8 cellular contexts compared by ENCODE assay signal in genomic region chrX:135596495-135596894, GRCh38.
DNase-seq lines count a peak whose midpoint lies in the region; ATAC-seq, FAIRE-seq and TF ChIP-seq lines count a peak whose summit lies in the region.

No MANE protein-coding gene starts in this region.

- no peaks in the 10 kb centered on the region for H3K36me3 Mint-ChIP-seq in neural progenitor cell

- H3K27me3 Mint-ChIP-seq in neural progenitor cell (ENCODE audit: insufficient read depth, low read depth), result peaks cover 3% of the 10 kb centered on the region

- no peak overlapping the region for H3K14ac ChIP-seq in H1 (ENCODE audit: insufficient read length)

- TF ChIP-seq POLR2A in H1 (IDR thresholded peaks at IDR 0.05; ENCODE audit: control extremely low read depth in 1 of 2, low read depth in 2 of 2, low read length in 2 of 2), result no peak

- H3K79me1 ChIP-seq in H1 (ENCODE audit: low read depth, low read length), result no peaks in the 10 kb centered on the region

- H3K36me3 ChIP-seq in H1 (ENCODE audit: control insufficient read depth in 2 of 4, insufficient read depth in 4 of 4, low read length in 3 of 4) (no peaks in the 10 kb centered on the region), neural progenitor cell (no peaks in the 10 kb centered on the region)

- H3K27me3 ChIP-seq in H1 (replicated peaks in 1 of 4; ENCODE audit: control insufficient read depth in 3 of 4, extremely low read depth in 1 of 4, insufficient read depth in 3 of 4, low read length in 3 of 4), result no peaks in the 10 kb centered on the region
- H3K27me3 ChIP-seq in neural progenitor cell, result peaks cover 4% of the 10 kb centered on the region

- peaks cover 0 to 3% of the 10 kb centered on the region in 2 experiments; a peak in 1 of 4 replicates for H3K9me3 ChIP-seq in H1 (ENCODE audit: insufficient read depth in 2 of 2, low read depth in 1 of 2, low read length in 1 of 2)
- no peaks in the 10 kb centered on the region for H3K9me3 ChIP-seq in neural progenitor cell (ENCODE audit: low read depth)

- H3K4me1 ChIP-seq in H1 (replicated peaks in 1 of 4; ENCODE audit: control insufficient read depth in 3 of 4, insufficient read depth in 4 of 4, low read length in 3 of 4) (no peaks in the 10 kb centered on the region), neural progenitor cell (no peaks in the 10 kb centered on the region)

- peak; percentile 58 for ATAC-seq in GM18502 (IDR thresholded peaks at IDR 0.05; ENCODE audit: poor library complexity, unreplicated experiment)
- no peak for ATAC-seq in GM21619 (IDR thresholded peaks at IDR 0.05; ENCODE audit: unreplicated experiment)
- ATAC-seq in HG03045 (IDR thresholded peaks at IDR 0.05; ENCODE audit: unreplicated experiment), result no peak

- H3K27ac ChIP-seq in H1 (ENCODE audit: low read depth, low read length), result no peak overlapping the region
- no peak overlapping the region for H3K27ac ChIP-seq in neural progenitor cell

- H3K4ac ChIP-seq in H1 (replicated peaks; ENCODE audit: insufficient read length, low read depth, low read length), result no peak overlapping the region

- H2AK5ac ChIP-seq in H1 (ENCODE audit: low read depth, low read length), result no peak overlapping the region

- no peak overlapping the region for H3K4me3 Mint-ChIP-seq in neural progenitor cell

- H2BK120ac ChIP-seq in H1 (replicated peaks; ENCODE audit: low read depth, low read length), result no peak overlapping the region

- H3K4me3 ChIP-seq in AG04449 (ENCODE audit: low read depth, low read length), result no peak overlapping the region
- no peak overlapping the region for H3K4me3 ChIP-seq in H1 (ENCODE audit: extremely low read depth in 1 of 4, insufficient read depth in 2 of 4, low read depth in 3 of 4, low read length in 4 of 4)
- no peak overlapping the region for H3K4me3 ChIP-seq in neural progenitor cell

- FAIRE-seq in H1 (lab: Jason Lieb, UNC), result no peak

- H3F3A ChIP-seq in neural progenitor cell (ENCODE audit: low read depth), result no peaks in the 10 kb centered on the region

- TF ChIP-seq CTCF in AG04449 (IDR thresholded peaks at IDR 0.05; ENCODE audit: insufficient read depth, low read length, missing control alignments) (peak; percentile 59), H1 (IDR thresholded peaks at IDR 0.05; ENCODE audit: control extremely low read depth in 1 of 3, insufficient read depth in 1 of 3, low read depth in 1 of 3, low read length in 3 of 3) (peak; percentile 54 to 81 (median 70)), neural progenitor cell (IDR thresholded peaks at IDR 0.05) (peak; percentile 66)

- no peak overlapping the region for H3K56ac ChIP-seq in H1 (replicated peaks; ENCODE audit: insufficient read length, low read depth, low read length)

- H4K91ac ChIP-seq in H1 (replicated peaks; ENCODE audit: insufficient read length, low read length), result no peak overlapping the region

- H3K23ac ChIP-seq in H1 (ENCODE audit: insufficient read length), result no peak overlapping the region

- H3K9ac ChIP-seq in H1 (replicated peaks in 1 of 4; ENCODE audit: extremely low read depth in 1 of 4, low read depth in 3 of 4, low read length in 3 of 4), result no peak overlapping the region
- H3K9ac ChIP-seq in neural progenitor cell, result no peak overlapping the region

- H4K20me1 ChIP-seq in H1 (replicated peaks in 1 of 2; ENCODE audit: control insufficient read depth in 1 of 2, insufficient read depth in 2 of 2, low read length in 2 of 2) (no peaks in the 10 kb centered on the region), neural progenitor cell (ENCODE audit: low read depth) (no peaks in the 10 kb centered on the region)

- no peak overlapping the region for H4K5ac ChIP-seq in H1 (ENCODE audit: insufficient read length, low read depth, low read length)

- no peak overlapping the region for H2AFZ ChIP-seq in H1 (ENCODE audit: low read length)
- H2AFZ ChIP-seq in neural progenitor cell (replicated peaks), result no peak overlapping the region

- no peak overlapping the region for H2BK12ac ChIP-seq in H1 (ENCODE audit: low read depth, low read length)

- TF ChIP-seq EP300 in H1 (IDR thresholded peaks at IDR 0.05; ENCODE audit: borderline replicate concordance in 1 of 2, low read depth in 2 of 2, low read length in 2 of 2), result no peak

- H4K8ac ChIP-seq in H1 (ENCODE audit: extremely low read depth, insufficient read depth, low read length), result no peak overlapping the region

- no peak overlapping the region for H2BK5ac ChIP-seq in H1 (ENCODE audit: low read depth, low read length)

- no peak overlapping the region for H3K4me2 ChIP-seq in H1 (ENCODE audit: insufficient read depth in 1 of 2, low read depth in 2 of 2, low read length in 2 of 2)
- no peak overlapping the region for H3K4me2 ChIP-seq in neural progenitor cell

- H3K4me1 Mint-ChIP-seq in neural progenitor cell, result no peaks in the 10 kb centered on the region

- POLR2A ChIA-PET in AG04449 (lab: Yijun Ruan, JAX), result no interaction called here
- POLR2A ChIA-PET in H1 (lab: Charles Lee; ENCODE audit: partially characterized antibody), result interaction anchor here (0.7 kb wide), 1 partner anchor 223 kb away, joined by 3 read pairs; no protein-coding TSS in a partner anchor

- no peak overlapping the region for H3K27ac Mint-ChIP-seq in neural progenitor cell

- no peak overlapping the region for H2BK15ac ChIP-seq in H1 (ENCODE audit: low read length)

- whole genome bisulfite sequencing in H1 (ENCODE audit: extremely low coverage in 1 of 2, insufficient coverage in 1 of 2, insufficient read length in 1 of 2, insufficient replicate concordance in 2 of 2, low coverage in 1 of 2, low lambda C conversion rate in 2 of 2, missing lambda C conversion rate in 1 of 2), 2 experiments, result 43% methylated on average over 5 of the region's 18 CpGs; no CpG with 5 or more reads in 1 of the 2 experiments

- H3K9me3 Mint-ChIP-seq in neural progenitor cell, result no peaks in the 10 kb centered on the region

- H3K79me2 ChIP-seq in H1 (ENCODE audit: control insufficient read depth in 1 of 2, insufficient read depth in 2 of 2, low read length in 2 of 2) (no peaks in the 10 kb centered on the region), neural progenitor cell (ENCODE audit: low read depth) (no peaks in the 10 kb centered on the region)

- no peak for DNase-seq in AG04449 (ENCODE audit: low read depth, low spot score)
- peak; percentile 37 for DNase-seq in NCI-H2029 (lab: John Stamatoyannopoulos, UW)
- DNase-seq in activated CD4-positive, alpha-beta T cell treated with anti-CD3 and anti-CD28 coated beads for 4 hours, result peak; percentile 3 to 36
- DNase-seq in H1 (ENCODE audit: low read depth in 1 of 2, low spot score in 2 of 2), result peak; percentile 19 to 55
- peak; percentile 69 for DNase-seq in neural progenitor cell (ENCODE audit: low spot score)

- H2BK20ac ChIP-seq in H1 (ENCODE audit: low read length), result no peak overlapping the region

- peak; percentile 65 to 77 for TF ChIP-seq RAD21 in H1 (IDR thresholded peaks at IDR 0.05 in 1 of 2, conservative IDR thresholded peaks at IDR 0.05 in 1 of 2; ENCODE audit: low read depth in 2 of 2, low read length in 2 of 2)

- H3K23me2 ChIP-seq in H1 (ENCODE audit: low read depth, low read length), result no peaks in the 10 kb centered on the region

- no peak overlapping the region for H3K18ac ChIP-seq in H1 (ENCODE audit: extremely low read depth, low read length)

- CTCF ChIA-PET in AG04449 (lab: Yijun Ruan, JAX), result interaction anchor here (0.6 to 0.8 kb wide), 6 partner anchors 35 to 133 kb away, joined by 3 to 6 read pairs (median 3); no protein-coding TSS in a partner anchor
- CTCF ChIA-PET in H1 (lab: Charles Lee; ENCODE audit: partially characterized antibody), result interaction anchor here (0.6 to 1.9 kb wide), 4 partner anchors 12 to 52 kb away, joined by 3 to 8 read pairs (median 4); no protein-coding TSS in a partner anchor

TF ChIP-seq in H1, 55 proteins besides CTCF, POLR2A, EP300 and RAD21:
- TF ChIP-seq TEAD4 (IDR thresholded peaks at IDR 0.05; ENCODE audit: low read depth, low read length), result no peak
- peak; percentile 33; the same call in 1 of the 2 replicates for TF ChIP-seq MAX (IDR thresholded peaks at IDR 0.05)
